ENCODE assay signal across 9 cellular contexts in the genomic region with DNA sequence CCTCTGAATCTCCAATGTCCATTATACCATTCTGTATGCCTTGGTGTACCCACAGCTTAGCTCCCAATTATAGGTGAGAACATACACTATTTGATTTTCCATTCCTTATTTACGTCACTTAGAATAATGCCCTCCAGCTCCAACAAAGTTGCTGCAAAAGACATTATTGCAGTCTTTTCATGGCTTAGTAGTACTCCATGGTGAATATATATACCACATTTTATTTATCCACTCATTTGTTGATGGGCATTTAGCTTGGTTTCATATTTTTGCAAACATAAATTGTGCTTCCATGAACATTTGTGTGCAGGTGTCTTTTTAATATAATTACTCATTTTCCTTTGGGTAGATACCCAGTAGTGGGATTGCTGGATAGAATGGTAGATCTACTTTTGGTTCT.
"Had no signal": no experiment of that assay in that cellular context is flagged by ENCODE, and none has a peak within 500 bp of the region (broad histone marks: within the 10 kb centered on the region; RNA-seq: fewer than 3 reads in every experiment).

No MANE protein-coding gene starts in this region.

- H3K9me3 ChIP-seq: HAP-1 had no signal

- ATAC-seq: GM23338, HCT116 had no signal

- H3K4me2 ChIP-seq: GM23338 had no signal

- H3K36me3 ChIP-seq: HAP-1 had no signal

- H2AFZ ChIP-seq: GM23248, GM23338 had no signal

- H3K4me3 ChIP-seq: GM23248, GM23338, HAP-1 had no signal

- DNase-seq: GM23248, GOT3, H7, H9, HCEC 1CT, HFFc6 had no signal

- H3K9ac ChIP-seq: GM23248 had no signal

- H3K4me1 ChIP-seq: HAP-1 had no signal

- H3K27ac ChIP-seq: GM23248 had no signal
